Comparison of ENCODE assay signal across 10 cellular contexts in genomic region chrX:118353081-118353850, GRCh38. TPM values are rescaled to one million over a fixed set of nuclear protein-coding genes. Genes with fewer than 3 reads are reported as not detected.
A peak's percentile ranks its signal among the peaks of the same experiment; 100 is the strongest.
DNase-seq lines count a peak whose midpoint lies in the region; ATAC-seq lines count a peak whose summit lies in the region.
"Had no signal": no experiment of that assay in that cellular context is flagged by ENCODE, and none has a peak within 500 bp of the region (broad histone marks: within the 10 kb centered on the region; RNA-seq: fewer than 3 reads in every experiment).

No MANE protein-coding gene starts in this region.

- H3K27ac Mint-ChIP-seq in activated T-helper 1 cell treated with anti-CD3 and anti-CD28 coated beads, Interleukin-12 subunit alpha, Interleukin-12 subunit beta, Interleukin-2, Interleukin-4 antibody, amounts not matched to agents 30 ng/mL and 10 ng/mL and 1 ng/mL, durations not matched to agents 14 hours and 24 hours and 36 hours = peak overlapping the region; percentile 44
- peak overlapping the region; percentile 45 for H3K27ac Mint-ChIP-seq in stimulated activated effector memory CD8-positive, alpha-beta T cell treated with anti-CD3 and anti-CD28 coated beads, Interleukin-12 subunit alpha, Interleukin-12 subunit beta, amount 100 ng/mL, for 72 hours

- H3K27me3 Mint-ChIP-seq in activated T-helper 1 cell treated with anti-CD3 and anti-CD28 coated beads, Interleukin-12 subunit alpha, Interleukin-12 subunit beta, Interleukin-2, Interleukin-4 antibody, amounts not matched to agents 30 ng/mL and 10 ng/mL and 1 ng/mL, durations not matched to agents 14 hours and 24 hours and 36 hours (ENCODE audit: insufficient read depth) = no peaks in the 10 kb centered on the region

- peaks cover 43% of the 10 kb centered on the region for H3K4me1 Mint-ChIP-seq in activated T-helper 1 cell treated with anti-CD3 and anti-CD28 coated beads, Interleukin-12 subunit alpha, Interleukin-12 subunit beta, Interleukin-2, Interleukin-4 antibody, amounts not matched to agents 30 ng/mL and 10 ng/mL and 1 ng/mL, durations not matched to agents 14 hours and 24 hours and 36 hours (ENCODE audit: low read depth)
- peaks cover 34% of the 10 kb centered on the region for H3K4me1 Mint-ChIP-seq in stimulated activated effector memory CD8-positive, alpha-beta T cell treated with anti-CD3 and anti-CD28 coated beads, Interleukin-12 subunit alpha, Interleukin-12 subunit beta, amount 100 ng/mL, for 72 hours

- intact Hi-C loops in activated T-helper 1 cell treated with anti-CD3 and anti-CD28 coated beads, Interleukin-12 subunit alpha, Interleukin-12 subunit beta, Interleukin-2, Interleukin-4 antibody, amounts not matched to agents 30 ng/mL and 10 ng/mL and 1 ng/mL, durations not matched to agents 14 hours and 24 hours and 36 hours (cut with micrococcal nuclease) = loop anchor here (1.0 kb wide), 1 partner anchor 40 kb away; no protein-coding TSS in a partner anchor

- DNase-seq in activated CD4-positive, CD25-positive, alpha-beta regulatory T cell (lab: John Stamatoyannopoulos, UW) = no peak
- no peak for DNase-seq in activated T-helper 1 cell treated with anti-CD3 and anti-CD28 coated beads, Interleukin-12 subunit alpha, Interleukin-12 subunit beta, Interleukin-2, Interleukin-4 antibody, amounts not matched to agents 30 ng/mL and 10 ng/mL and 1 ng/mL, durations not matched to agents 14 hours and 24 hours and 36 hours (ENCODE audit: low spot score)
- no peak for DNase-seq in stimulated activated effector memory CD8-positive, alpha-beta T cell treated with anti-CD3 and anti-CD28 coated beads, Interleukin-12 subunit alpha, Interleukin-12 subunit beta, amount 100 ng/mL, for 72 hours (ENCODE audit: low spot score in 2 of 2)
- DNase-seq in ureter (ENCODE audit: low spot score) = no peak
- DNase-seq: activated gamma-delta T cell treated with Interleukin-2 at 50 U/mL for 16 hours, NCI-H345 had no signal

- H3K9me3 Mint-ChIP-seq in activated T-helper 1 cell treated with anti-CD3 and anti-CD28 coated beads, Interleukin-12 subunit alpha, Interleukin-12 subunit beta, Interleukin-2, Interleukin-4 antibody, amounts not matched to agents 30 ng/mL and 10 ng/mL and 1 ng/mL, durations not matched to agents 14 hours and 24 hours and 36 hours = no peaks in the 10 kb centered on the region
- H3K9me3 Mint-ChIP-seq in stimulated activated effector memory CD8-positive, alpha-beta T cell treated with anti-CD3 and anti-CD28 coated beads, Interleukin-12 subunit alpha, Interleukin-12 subunit beta, amount 100 ng/mL, for 72 hours = no peaks in the 10 kb centered on the region

- ATAC-seq in activated CD4-positive, CD25-positive, alpha-beta regulatory T cell treated with anti-CD3 and anti-CD28 coated beads, Interleukin-2, amount 50 U/mL, for 24 hours = peak; percentile 47 to 65
- ATAC-seq in HG02938 (IDR thresholded peaks at IDR 0.05; ENCODE audit: unreplicated experiment) (peak; percentile 56), GM19324 (IDR thresholded peaks at IDR 0.05; ENCODE audit: low FRiP score, unreplicated experiment) (no peak), GM21786 (IDR thresholded peaks at IDR 0.05; ENCODE audit: unreplicated experiment) (no peak)
- peak; percentile 79 for ATAC-seq in stimulated activated effector memory CD8-positive, alpha-beta T cell treated with anti-CD3 and anti-CD28 coated beads, Interleukin-12 subunit alpha, Interleukin-12 subunit beta, amount 100 ng/mL, for 72 hours

- H3K36me3 Mint-ChIP-seq in activated T-helper 1 cell treated with anti-CD3 and anti-CD28 coated beads, Interleukin-12 subunit alpha, Interleukin-12 subunit beta, Interleukin-2, Interleukin-4 antibody, amounts not matched to agents 30 ng/mL and 10 ng/mL and 1 ng/mL, durations not matched to agents 14 hours and 24 hours and 36 hours (ENCODE audit: low read depth) = peaks cover 1% of the 10 kb centered on the region
- H3K36me3 Mint-ChIP-seq in stimulated activated effector memory CD8-positive, alpha-beta T cell treated with anti-CD3 and anti-CD28 coated beads, Interleukin-12 subunit alpha, Interleukin-12 subunit beta, amount 100 ng/mL, for 72 hours = no peaks in the 10 kb centered on the region

- H3K4me3 Mint-ChIP-seq in activated T-helper 1 cell treated with anti-CD3 and anti-CD28 coated beads, Interleukin-12 subunit alpha, Interleukin-12 subunit beta, Interleukin-2, Interleukin-4 antibody, amounts not matched to agents 30 ng/mL and 10 ng/mL and 1 ng/mL, durations not matched to agents 14 hours and 24 hours and 36 hours = no peak overlapping the region
- no peak overlapping the region for H3K4me3 Mint-ChIP-seq in stimulated activated effector memory CD8-positive, alpha-beta T cell treated with anti-CD3 and anti-CD28 coated beads, Interleukin-12 subunit alpha, Interleukin-12 subunit beta, amount 100 ng/mL, for 72 hours

RNA-seq across cellular contexts. Expression of gene WDR44, which starts 7.4 kb away (rescaled TPM):
- 10.0 and 11.3 TPM in 2 replicates for total RNA-seq in activated T-helper 1 cell treated with anti-CD3 and anti-CD28 coated beads, Interleukin-12 subunit alpha, Interleukin-12 subunit beta, Interleukin-2, Interleukin-4 antibody, amounts not matched to agents 30 ng/mL and 10 ng/mL and 1 ng/mL, durations not matched to agents 14 hours and 24 hours and 36 hours
- 15.9 TPM for total RNA-seq in ureter

Comparison
In these comparisons a context has a peak if more than half of its experiments do, and no peak if none do; other contexts are left out.
1. ATAC-seq: peak in activated CD4-positive, CD25-positive, alpha-beta regulatory T cell treated with anti-CD3 and anti-CD28 coated beads, Interleukin-2, amount 50 U/mL, for 24 hours (2 of 2), HG02938 (single experiment) and stimulated activated effector memory CD8-positive, alpha-beta T cell treated with anti-CD3 and anti-CD28 coated beads, Interleukin-12 subunit alpha, Interleukin-12 subunit beta, amount 100 ng/mL, for 72 hours (single experiment); none in GM19324 (single experiment) and GM21786 (single experiment).